Comparison of ENCODE assay signal across 32 cellular contexts in the genomic region with DNA sequence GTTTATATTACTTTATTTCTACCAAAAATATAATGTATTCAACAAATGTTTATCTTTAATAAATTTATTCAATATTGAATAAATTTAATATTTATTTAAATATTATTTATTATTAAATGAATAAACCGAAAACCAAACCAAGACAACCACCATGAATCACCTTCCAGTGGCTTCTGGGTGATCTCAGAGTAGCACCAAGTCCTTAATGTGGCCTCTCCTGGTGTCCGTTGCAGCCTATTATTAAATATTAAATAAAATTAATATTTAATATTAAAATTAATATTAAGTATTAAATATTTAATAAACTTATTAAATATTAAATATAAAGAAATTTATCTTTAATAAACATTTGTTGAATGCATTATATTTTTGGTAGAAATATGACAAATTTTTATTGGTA.
"Had no signal": no experiment of that assay in that cellular context is flagged by ENCODE, and none has a peak within 500 bp of the region (broad histone marks: within the 10 kb centered on the region; RNA-seq: fewer than 3 reads in every experiment).

No MANE protein-coding gene starts in this region.

- ATAC-seq: activated CD4-positive, alpha-beta T cell treated with anti-CD3 and anti-CD28 coated beads for 36 hours; activated CD4-positive, CD25-positive, alpha-beta regulatory T cell treated with anti-CD3 and anti-CD28 coated beads, Interleukin-2, amount 50 U/mL, for 24 hours; activated CD8-positive, alpha-beta memory T cell treated with anti-CD3 and anti-CD28 coated beads, Interleukin-2, amount 10 ng/mL, durations not matched to agents 7 days and 5 days; activated CD8-positive, alpha-beta T cell treated with anti-CD3 and anti-CD28 coated beads, Interleukin-2, amount 10 ng/mL, durations not matched to agents 7 days and 5 days; activated naive CD8-positive, alpha-beta T cell treated with anti-CD3 and anti-CD28 coated beads, Interleukin-2, amount 50 U/mL, for 24 hours; body of pancreas had no signal

- H3K4me1 ChIP-seq: body of pancreas, breast epithelium had no signal

- H3K9me3 ChIP-seq: body of pancreas, breast epithelium had no signal

- H3K36me3 ChIP-seq: brain microvascular endothelial cell, breast epithelium had no signal

- FAIRE-seq: astrocyte, TTC549 had no signal

- DNase-seq: activated CD4-positive, alpha-beta memory T cell treated with anti-CD3 and anti-CD28 coated beads, Interleukin-2, amount 10 ng/mL, durations not matched to agents 7 days and 5 days; activated CD4-positive, alpha-beta T cell treated with anti-CD3 and anti-CD28 coated beads for 1 hour; activated CD4-positive, alpha-beta T cell treated with anti-CD3 and anti-CD28 coated beads for 36 hours; activated CD4-positive, alpha-beta T cell treated with anti-CD3 and anti-CD28 coated beads for 48 hours; activated CD4-positive, alpha-beta T cell treated with anti-CD3 and anti-CD28 coated beads, Interleukin-2, amount 10 ng/mL, durations not matched to agents 7 days and 5 days; activated CD4-positive, alpha-beta T cell treated with anti-CD3 and anti-CD28 coated beads, Interleukin-2, amount 50 U/mL, for 48 hours; activated CD4-positive, CD25-positive, alpha-beta regulatory T cell; activated CD8-positive, alpha-beta memory T cell treated with anti-CD3 and anti-CD28 coated beads for 24 hours; activated CD8-positive, alpha-beta memory T cell treated with anti-CD3 and anti-CD28 coated beads, Interleukin-2, amount 10 ng/mL, durations not matched to agents 7 days and 5 days; activated CD8-positive, alpha-beta memory T cell treated with anti-CD3 and anti-CD28 coated beads, Interleukin-2, amount 50 U/mL, for 48 hours; activated CD8-positive, alpha-beta T cell treated with anti-CD3 and anti-CD28 coated beads, Interleukin-2, amount 10 ng/mL, durations not matched to agents 7 days and 5 days; activated effector memory CD4-positive, alpha-beta T cell treated with Interleukin-2 at 50 U/mL for 16 hours; activated gamma-delta T cell; activated naive CD4-positive, alpha-beta T cell treated with anti-CD3 and anti-CD28 coated beads, Interleukin-2, amount 10 ng/mL, durations not matched to agents 7 days and 5 days; activated naive CD4-positive, alpha-beta T cell treated with Interleukin-2 at 50 U/mL for 16 hours; activated naive CD8-positive, alpha-beta T cell treated with anti-CD3 and anti-CD28 coated beads, Interleukin-2, amount 10 ng/mL, durations not matched to agents 7 days and 5 days; activated naive CD8-positive, alpha-beta T cell treated with anti-CD3 and anti-CD28 coated beads, Interleukin-2, amount 50 U/mL, for 24 hours; activated T-cell treated with anti-CD3 and anti-CD28 coated beads, Interleukin-2, amount 50 U/mL, for 24 hours; activated T-cell treated with anti-CD3 and anti-CD28 coated beads, Interleukin-2, amount 50 U/mL, for 48 hours; amygdala; anterior cingulate cortex; body of pancreas; brain microvascular endothelial cell; central memory CD4-positive, alpha-beta T cell; T-helper 1 cell; T-helper 2 cell; T-helper 9 cell had no signal

- H3K27ac ChIP-seq: body of pancreas, brain microvascular endothelial cell, breast epithelium, VCaP had no signal

- H3K27me3 ChIP-seq: body of pancreas, brain microvascular endothelial cell, breast epithelium had no signal

- H3K4me3 ChIP-seq: body of pancreas, breast epithelium had no signal
